Comparison of ENCODE assay signal across 8 cellular contexts in the genomic region with DNA sequence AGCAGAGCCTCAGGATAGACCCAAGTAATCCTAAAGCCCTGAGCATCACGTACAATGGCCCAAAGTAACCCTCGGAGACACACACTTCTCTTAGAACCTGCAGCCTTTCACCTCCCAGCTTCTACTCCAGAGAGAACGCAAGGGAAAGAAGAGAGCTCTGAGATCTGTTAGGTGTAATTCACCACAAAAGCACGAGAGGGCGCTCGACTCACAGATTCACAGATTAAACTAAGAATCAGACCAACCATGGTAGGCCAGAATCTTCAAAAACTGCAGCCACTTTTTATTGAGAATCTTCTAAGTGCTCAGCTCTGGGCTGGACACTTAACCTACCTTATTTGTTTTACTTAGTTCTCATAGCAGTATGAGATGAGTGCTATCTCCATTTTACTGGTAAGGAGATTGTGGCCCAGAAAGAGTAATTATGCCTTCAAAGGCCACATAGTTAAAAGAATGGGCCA. TPM values are rescaled to one million over a fixed set of nuclear protein-coding genes. Genes with fewer than 3 reads are reported as not detected.
DNase-seq lines count a peak whose midpoint lies in the region; ATAC-seq and FAIRE-seq lines count a peak whose summit lies in the region.

No MANE protein-coding gene starts in this region.

- peak overlapping the region; percentile 85 for H3K4me3 ChIP-seq in Karpas-422 (ENCODE audit: low read length)
- H3K4me3 ChIP-seq in naive thymus-derived CD4-positive, alpha-beta T cell (ENCODE audit: low read length), result peak overlapping the region; percentile 96

- no peaks in the 10 kb centered on the region for H3K27me3 Mint-ChIP-seq in activated T-cell treated with anti-CD3 and anti-CD28 coated beads, Interleukin-2, amount 50 U/mL, for 72 hours (ENCODE audit: low read depth)
- H3K27me3 Mint-ChIP-seq in naive thymus-derived CD4-positive, alpha-beta T cell, result no peaks in the 10 kb centered on the region

- POLR2A ChIA-PET in naive thymus-derived CD4-positive, alpha-beta T cell (lab: Charles Lee), result interaction anchor here (0.8 to 3.3 kb wide), 22 partner anchors 9 to 482 kb away, joined by 3 to 56 read pairs (median 6); a partner anchor contains a TSS

- peak overlapping the region; percentile 73 for H2AFZ ChIP-seq in Karpas-422 (ENCODE audit: low read length)

- peaks cover 37% of the 10 kb centered on the region for H3K4me1 ChIP-seq in Karpas-422 (ENCODE audit: low read length)
- H3K4me1 ChIP-seq in naive thymus-derived CD4-positive, alpha-beta T cell (ENCODE audit: control insufficient read depth in 2 of 2, insufficient read depth in 2 of 2, low read length in 2 of 2), result peaks cover 18 to 24% of the 10 kb centered on the region in 2 donors

- peaks cover 4 to 13% of the 10 kb centered on the region in 2 donors for H3K36me3 Mint-ChIP-seq in activated T-cell treated with anti-CD3 and anti-CD28 coated beads, Interleukin-2, amount 50 U/mL, for 72 hours (ENCODE audit: insufficient read depth in 2 of 2)
- peaks cover 4 to 11% (median 10%) of the 10 kb centered on the region in 5 donors for H3K36me3 Mint-ChIP-seq in naive thymus-derived CD4-positive, alpha-beta T cell

- no peaks in the 10 kb centered on the region for H3K9me2 ChIP-seq in Karpas-422 (replicated peaks; ENCODE audit: insufficient read depth, low read length)

- peak overlapping the region; percentile 99 for H3K27ac Mint-ChIP-seq in activated T-cell treated with anti-CD3 and anti-CD28 coated beads, Interleukin-2, amount 50 U/mL, for 72 hours
- H3K27ac Mint-ChIP-seq in naive thymus-derived CD4-positive, alpha-beta T cell, result peak overlapping the region; percentile 89 to 100 (median 98)

- CTCF ChIA-PET in naive thymus-derived CD4-positive, alpha-beta T cell (lab: Charles Lee), result interaction anchor here (0.6 to 4.1 kb wide), 36 partner anchors 10 to 235 kb away, joined by 3 to 78 read pairs (median 5); a partner anchor contains a TSS

- H3K9ac ChIP-seq in Karpas-422 (ENCODE audit: low read length), result peak overlapping the region; percentile 72

- peak overlapping the region; percentile 98 for H3K4me2 ChIP-seq in Karpas-422 (ENCODE audit: low read depth, low read length, poor library complexity, severe bottlenecking)

- ATAC-seq in GM19025 (IDR thresholded peaks at IDR 0.05; ENCODE audit: low read depth, unreplicated experiment), result peak; percentile 29
- peak; percentile 35 to 43 for ATAC-seq in activated T-cell treated with anti-CD3 and anti-CD28 coated beads, Interleukin-2, amount 50 U/mL, for 72 hours (replicated peaks in 1 of 2)
- ATAC-seq in naive thymus-derived CD4-positive, alpha-beta T cell, result peak; percentile 62

- peaks cover 42% of the 10 kb centered on the region for H3K79me2 ChIP-seq in Karpas-422 (ENCODE audit: low read length)

- peak overlapping the region; percentile 84 to 98 for H3K4me3 Mint-ChIP-seq in activated T-cell treated with anti-CD3 and anti-CD28 coated beads, Interleukin-2, amount 50 U/mL, for 72 hours
- H3K4me3 Mint-ChIP-seq in naive thymus-derived CD4-positive, alpha-beta T cell, result peak overlapping the region; percentile 89 to 99 (median 98)

- H3K9me3 Mint-ChIP-seq in activated T-cell treated with anti-CD3 and anti-CD28 coated beads, Interleukin-2, amount 50 U/mL, for 72 hours, result no peaks in the 10 kb centered on the region
- no peaks in the 10 kb centered on the region for H3K9me3 Mint-ChIP-seq in naive thymus-derived CD4-positive, alpha-beta T cell

- H4K20me1 ChIP-seq in Karpas-422 (ENCODE audit: insufficient read depth, low read depth, low read length), result peaks cover 5% of the 10 kb centered on the region; the same call in 1 of the 2 replicates

- peak overlapping the region; percentile 32 for H3K27ac ChIP-seq in Karpas-422 (ENCODE audit: low read length)
- peak overlapping the region; percentile 93 for H3K27ac ChIP-seq in naive thymus-derived CD4-positive, alpha-beta T cell (ENCODE audit: low read depth, low read length)

- DNase-seq in AG08395 (ENCODE audit: low spot score) (peak; percentile 87), Karpas-422 (peak; percentile 97), RCC 7860 (ENCODE audit: low spot score) (peak; percentile 61), fibroblast of gingiva (ENCODE audit: low read depth) (peak; percentile 78)
- DNase-seq in activated T-cell treated with anti-CD3 and anti-CD28 coated beads, Interleukin-2, amount 50 U/mL, for 72 hours, result peak; percentile 87 to 89
- peak; percentile 67 to 90 (median 87) for DNase-seq in naive thymus-derived CD4-positive, alpha-beta T cell
- peak; percentile 53 to 80 for DNase-seq in stimulated activated CD8-positive, alpha-beta memory T cell treated with anti-CD3 and anti-CD28 coated beads, Interleukin-7, amount 100 ng/mL, for 48 hours (ENCODE audit: extremely low read depth in 1 of 2, low read depth in 1 of 2)

- no peaks in the 10 kb centered on the region for H3K27me3 ChIP-seq in Karpas-422 (ENCODE audit: low read length)
- no peaks in the 10 kb centered on the region for H3K27me3 ChIP-seq in naive thymus-derived CD4-positive, alpha-beta T cell (ENCODE audit: control insufficient read depth in 2 of 2, insufficient read depth in 2 of 2, low read length in 2 of 2)

- peaks cover 28% of the 10 kb centered on the region for H3K4me1 Mint-ChIP-seq in activated T-cell treated with anti-CD3 and anti-CD28 coated beads, Interleukin-2, amount 50 U/mL, for 72 hours (ENCODE audit: low read depth)
- peaks cover 24 to 40% (median 33%) of the 10 kb centered on the region in 7 donors for H3K4me1 Mint-ChIP-seq in naive thymus-derived CD4-positive, alpha-beta T cell

- intact Hi-C loops in naive thymus-derived CD4-positive, alpha-beta T cell (cut with micrococcal nuclease), result loop anchor here (1.0 to 5.0 kb wide), 15 partner anchors 12 to 1909 kb away; a partner anchor contains a TSS

- peaks cover 2% of the 10 kb centered on the region; the same call in 1 of the 2 replicates for H3K36me3 ChIP-seq in Karpas-422 (ENCODE audit: insufficient read depth, low read length)
- peaks cover 5 to 12% (median 6%) of the 10 kb centered on the region in 3 experiments for H3K36me3 ChIP-seq in naive thymus-derived CD4-positive, alpha-beta T cell (ENCODE audit: control insufficient read depth in 2 of 3, insufficient read depth in 3 of 3, low read length in 3 of 3)

- peak; percentile 63 for FAIRE-seq in RCC 7860 (lab: Jason Lieb, UNC)

- H3K9me3 ChIP-seq in Karpas-422 (ENCODE audit: low read length), result no peaks in the 10 kb centered on the region
- H3K9me3 ChIP-seq in naive thymus-derived CD4-positive, alpha-beta T cell (ENCODE audit: control insufficient read depth in 2 of 3, low read length in 3 of 3), result no peaks in the 10 kb centered on the region

RNA-seq across cellular contexts. Expression of a gene that starts 1.3 kb away (rescaled TPM):
- 37.0 and 68.0 TPM in 2 replicates for total RNA-seq in Karpas-422 (2014; rRNA removed; shearing (Covaris generic); ENCODE audit: low replicate concordance)
- total RNA-seq in activated T-cell treated with anti-CD3 and anti-CD28 coated beads, Interleukin-2, amount 50 U/mL, for 72 hours, result 100 to 1,000 TPM in 1 of 2 donors, 10 to 100 TPM in 1; 100.0 to 115 TPM
- 100 to 1,000 TPM in 3 of 5 experiments, 10 to 100 TPM in 2; 84.0 to 160 (median 127) TPM for total RNA-seq in naive thymus-derived CD4-positive, alpha-beta T cell
- 10 to 100 TPM; 32.8 to 65.6 TPM for polyA plus RNA-seq in naive thymus-derived CD4-positive, alpha-beta T cell

RNA-seq across cellular contexts. Expression of a gene that starts 12.4 kb away (rescaled TPM):
- 0.60 and 1.4 TPM in 2 replicates for total RNA-seq in Karpas-422 (2014; rRNA removed; shearing (Covaris generic); ENCODE audit: low replicate concordance)
- 1 to 10 TPM; 4.5 to 5.5 TPM for total RNA-seq in activated T-cell treated with anti-CD3 and anti-CD28 coated beads, Interleukin-2, amount 50 U/mL, for 72 hours
- total RNA-seq in naive thymus-derived CD4-positive, alpha-beta T cell, result 10 to 100 TPM in 1 of 5 experiments, 1 to 10 TPM in 4; 1.1 to 13.5 (median 2.3) TPM
- under 1 TPM; 0.17 to 0.94 TPM for polyA plus RNA-seq in naive thymus-derived CD4-positive, alpha-beta T cell

RNA-seq across cellular contexts. Expression of a gene that starts 35.0 kb away (rescaled TPM):
- 3.1 and 6.7 TPM in 2 replicates for total RNA-seq in Karpas-422 (2014; rRNA removed; shearing (Covaris generic); ENCODE audit: low replicate concordance)
- 10 to 100 TPM; 15.1 to 16.5 TPM for total RNA-seq in activated T-cell treated with anti-CD3 and anti-CD28 coated beads, Interleukin-2, amount 50 U/mL, for 72 hours
- total RNA-seq in naive thymus-derived CD4-positive, alpha-beta T cell, result 10 to 100 TPM in 1 of 5 experiments, 1 to 10 TPM in 4; 2.2 to 14.7 (median 5.5) TPM
- polyA plus RNA-seq in naive thymus-derived CD4-positive, alpha-beta T cell, result 1 to 10 TPM in 1 of 2 donors, under 1 TPM in 1; 0.89 to 1.5 TPM

Comparison
In these comparisons a context has a peak if more than half of its experiments do, and no peak if none do; other contexts are left out.
1. Peak in every context shown above with its lines: DNase-seq, ATAC-seq, H3K4me3 ChIP-seq and H3K27ac ChIP-seq.